Comparison of ENCODE assay signal across 35 cellular contexts in genomic region chr2:2501454-2502108, GRCh38.
"Had no signal": no experiment of that assay in that cellular context is flagged by ENCODE, and none has a peak within 500 bp of the region (broad histone marks: within the 10 kb centered on the region; RNA-seq: fewer than 3 reads in every experiment).

No MANE protein-coding gene starts in this region.

- H3K27ac ChIP-seq: adrenal gland, body of pancreas, breast epithelium, coronary artery, foreskin keratinocyte, gastrocnemius medialis had no signal

- H3K27me3 ChIP-seq: adrenal gland, body of pancreas, breast epithelium, dorsolateral prefrontal cortex, foreskin keratinocyte, gastrocnemius medialis had no signal

- H3K27ac Mint-ChIP-seq: activated CD4-positive, alpha-beta memory T cell treated with anti-CD3 and anti-CD28 coated beads for 36 hours; activated CD4-positive, alpha-beta T cell treated with anti-CD3 and anti-CD28 coated beads for 36 hours; activated CD4-positive, alpha-beta T cell treated with anti-CD3 and anti-CD28 coated beads, Interleukin-2, amount 10 ng/mL, durations not matched to agents 24 days and 14 days; activated CD8-positive, alpha-beta memory T cell treated with anti-CD3 and anti-CD28 coated beads, Interleukin-2, amount 10 ng/mL, durations not matched to agents 7 days and 5 days; activated CD8-positive, alpha-beta T cell treated with anti-CD3 and anti-CD28 coated beads, Interleukin-2, amount 10 ng/mL, durations not matched to agents 7 days and 5 days; activated naive CD4-positive, alpha-beta T cell treated with anti-CD3 and anti-CD28 coated beads for 36 hours; activated naive CD4-positive, alpha-beta T cell treated with anti-CD3 and anti-CD28 coated beads, Interleukin-2, amount 50 U/mL, for 24 hours; activated naive CD8-positive, alpha-beta T cell treated with anti-CD3 and anti-CD28 coated beads for 36 hours; activated naive CD8-positive, alpha-beta T cell treated with anti-CD3 and anti-CD28 coated beads, Interleukin-2, amount 50 U/mL, for 24 hours; activated T-helper 1 cell treated with anti-CD3 and anti-CD28 coated beads, Interleukin-12 subunit alpha, Interleukin-12 subunit beta, Interleukin-2, Interleukin-4 antibody, amounts not matched to agents 30 ng/mL and 10 ng/mL and 1 ng/mL, durations not matched to agents 14 hours and 24 hours and 36 hours; activated T-helper 2 cell treated with anti-CD3 and anti-CD28 coated beads, Interferon-gamma antibody, Interleukin-2, Interleukin-4, amounts not matched to agents 10 μg/mL and 5 μg/mL and 100 μg/mL, durations not matched to agents 14 hours and 24 hours and 36 hours; dendritic cell treated with granulocyte-macrophage colony-stimulating factor and Interleukin-4, amounts not matched to agents 40 ng/mL and 50 ng/mL, for 4 days; endodermal cell; T-helper 17 cell; T-helper 2 cell treated with Interferon-gamma antibody and Interleukin-4, amounts not matched to agents 5 μg/mL and 100 μg/mL, for 36 hours had no signal

- H3K9me3 ChIP-seq: adrenal gland, body of pancreas, gastrocnemius medialis had no signal

- H3K4me1 Mint-ChIP-seq: activated CD4-positive, alpha-beta T cell treated with anti-CD3 and anti-CD28 coated beads for 36 hours; activated CD4-positive, alpha-beta T cell treated with anti-CD3 and anti-CD28 coated beads, Interleukin-2, amount 10 ng/mL, durations not matched to agents 24 days and 14 days; activated CD8-positive, alpha-beta memory T cell treated with anti-CD3 and anti-CD28 coated beads, Interleukin-2, amount 10 ng/mL, durations not matched to agents 7 days and 5 days; activated naive CD4-positive, alpha-beta T cell treated with anti-CD3 and anti-CD28 coated beads, Interleukin-2, amount 50 U/mL, for 24 hours; activated naive CD8-positive, alpha-beta T cell treated with anti-CD3 and anti-CD28 coated beads for 36 hours; activated naive CD8-positive, alpha-beta T cell treated with anti-CD3 and anti-CD28 coated beads, Interleukin-2, amount 50 U/mL, for 24 hours; central memory CD8-positive, alpha-beta T cell; endodermal cell; T-helper 17 cell had no signal

- H3K4me1 ChIP-seq: adrenal gland, body of pancreas, breast epithelium, foreskin keratinocyte, gastrocnemius medialis had no signal

- H3K4me3 Mint-ChIP-seq: activated CD4-positive, alpha-beta memory T cell treated with anti-CD3 and anti-CD28 coated beads for 36 hours; activated CD4-positive, alpha-beta T cell treated with anti-CD3 and anti-CD28 coated beads for 36 hours; activated CD4-positive, alpha-beta T cell treated with anti-CD3 and anti-CD28 coated beads, Interleukin-2, amount 10 ng/mL, durations not matched to agents 24 days and 14 days; activated CD8-positive, alpha-beta memory T cell treated with anti-CD3 and anti-CD28 coated beads, Interleukin-2, amount 10 ng/mL, durations not matched to agents 7 days and 5 days; activated CD8-positive, alpha-beta T cell treated with anti-CD3 and anti-CD28 coated beads, Interleukin-2, amount 10 ng/mL, durations not matched to agents 7 days and 5 days; activated naive CD4-positive, alpha-beta T cell treated with anti-CD3 and anti-CD28 coated beads for 36 hours; activated naive CD4-positive, alpha-beta T cell treated with anti-CD3 and anti-CD28 coated beads, Interleukin-2, amount 50 U/mL, for 24 hours; activated naive CD8-positive, alpha-beta T cell treated with anti-CD3 and anti-CD28 coated beads for 36 hours; activated naive CD8-positive, alpha-beta T cell treated with anti-CD3 and anti-CD28 coated beads, Interleukin-2, amount 50 U/mL, for 24 hours; activated T-helper 1 cell treated with anti-CD3 and anti-CD28 coated beads, Interleukin-12 subunit alpha, Interleukin-12 subunit beta, Interleukin-2, Interleukin-4 antibody, amounts not matched to agents 30 ng/mL and 10 ng/mL and 1 ng/mL, durations not matched to agents 14 hours and 24 hours and 36 hours; central memory CD8-positive, alpha-beta T cell; dendritic cell treated with granulocyte-macrophage colony-stimulating factor and Interleukin-4, amounts not matched to agents 40 ng/mL and 50 ng/mL, for 4 days; endodermal cell; T-helper 17 cell; T-helper 2 cell treated with Interferon-gamma antibody and Interleukin-4, amounts not matched to agents 5 μg/mL and 100 μg/mL, for 36 hours had no signal

- H3K9me3 Mint-ChIP-seq: activated CD4-positive, alpha-beta memory T cell treated with anti-CD3 and anti-CD28 coated beads for 36 hours; activated CD4-positive, alpha-beta T cell treated with anti-CD3 and anti-CD28 coated beads, Interleukin-2, amount 10 ng/mL, durations not matched to agents 24 days and 14 days; activated naive CD4-positive, alpha-beta T cell treated with anti-CD3 and anti-CD28 coated beads for 36 hours; activated naive CD4-positive, alpha-beta T cell treated with anti-CD3 and anti-CD28 coated beads, Interleukin-2, amount 50 U/mL, for 24 hours; activated naive CD8-positive, alpha-beta T cell treated with anti-CD3 and anti-CD28 coated beads for 36 hours; activated naive CD8-positive, alpha-beta T cell treated with anti-CD3 and anti-CD28 coated beads, Interleukin-2, amount 50 U/mL, for 24 hours; activated T-helper 1 cell treated with anti-CD3 and anti-CD28 coated beads, Interleukin-12 subunit alpha, Interleukin-12 subunit beta, Interleukin-2, Interleukin-4 antibody, amounts not matched to agents 30 ng/mL and 10 ng/mL and 1 ng/mL, durations not matched to agents 14 hours and 24 hours and 36 hours; activated T-helper 2 cell treated with anti-CD3 and anti-CD28 coated beads, Interferon-gamma antibody, Interleukin-2, Interleukin-4, amounts not matched to agents 10 μg/mL and 5 μg/mL and 100 μg/mL, durations not matched to agents 14 hours and 24 hours and 36 hours; central memory CD8-positive, alpha-beta T cell; T-helper 2 cell treated with Interferon-gamma antibody and Interleukin-4, amounts not matched to agents 5 μg/mL and 100 μg/mL, for 36 hours had no signal

- H3K36me3 ChIP-seq: adrenal gland, breast epithelium, gastrocnemius medialis had no signal

- H3K36me3 Mint-ChIP-seq: activated CD4-positive, alpha-beta memory T cell treated with anti-CD3 and anti-CD28 coated beads for 36 hours; activated CD8-positive, alpha-beta memory T cell treated with anti-CD3 and anti-CD28 coated beads, Interleukin-2, amount 10 ng/mL, durations not matched to agents 7 days and 5 days; activated naive CD4-positive, alpha-beta T cell treated with anti-CD3 and anti-CD28 coated beads, Interleukin-2, amount 50 U/mL, for 24 hours; activated naive CD8-positive, alpha-beta T cell treated with anti-CD3 and anti-CD28 coated beads for 36 hours had no signal

- H3K27me3 Mint-ChIP-seq: activated CD4-positive, alpha-beta T cell treated with anti-CD3 and anti-CD28 coated beads for 36 hours; activated CD4-positive, alpha-beta T cell treated with anti-CD3 and anti-CD28 coated beads, Interleukin-2, amount 10 ng/mL, durations not matched to agents 24 days and 14 days; activated CD8-positive, alpha-beta memory T cell treated with anti-CD3 and anti-CD28 coated beads, Interleukin-2, amount 10 ng/mL, durations not matched to agents 7 days and 5 days; activated naive CD8-positive, alpha-beta T cell treated with anti-CD3 and anti-CD28 coated beads, Interleukin-2, amount 50 U/mL, for 24 hours; dendritic cell treated with granulocyte-macrophage colony-stimulating factor and Interleukin-4, amounts not matched to agents 40 ng/mL and 50 ng/mL, for 4 days had no signal

- H3K4me3 ChIP-seq: adrenal gland, body of pancreas, breast epithelium, coronary artery, dorsolateral prefrontal cortex, gastrocnemius medialis had no signal

- DNase-seq: activated CD4-positive, alpha-beta memory T cell treated with anti-CD3 and anti-CD28 coated beads for 36 hours; activated CD4-positive, alpha-beta T cell treated with anti-CD3 and anti-CD28 coated beads for 36 hours; activated CD4-positive, alpha-beta T cell treated with anti-CD3 and anti-CD28 coated beads, Interleukin-2, amount 10 ng/mL, durations not matched to agents 24 days and 14 days; activated CD4-positive, CD25-positive, alpha-beta regulatory T cell; activated CD4-positive, CD25-positive, alpha-beta regulatory T cell treated with anti-CD3 and anti-CD28 coated beads, Interleukin-2, amount 50 U/mL, for 72 hours; activated CD8-positive, alpha-beta memory T cell treated with anti-CD3 and anti-CD28 coated beads, Interleukin-2, amount 10 ng/mL, durations not matched to agents 7 days and 5 days; activated CD8-positive, alpha-beta memory T cell treated with anti-CD3 and anti-CD28 coated beads, Interleukin-2, amount 50 U/mL, for 4 hours; activated CD8-positive, alpha-beta T cell treated with anti-CD3 and anti-CD28 coated beads, Interleukin-2, amount 10 ng/mL, durations not matched to agents 7 days and 5 days; activated effector memory CD4-positive, alpha-beta T cell treated with anti-CD3 and anti-CD28 coated beads, Interleukin-2, amount 50 U/mL, for 16 hours; activated naive CD4-positive, alpha-beta T cell treated with anti-CD3 and anti-CD28 coated beads for 36 hours; activated naive CD8-positive, alpha-beta T cell treated with anti-CD3 and anti-CD28 coated beads for 36 hours; activated naive CD8-positive, alpha-beta T cell treated with anti-CD3 and anti-CD28 coated beads, Interleukin-2, amount 50 U/mL, for 24 hours; activated T-cell treated with anti-CD3 and anti-CD28 coated beads, Interleukin-2, amount 50 U/mL, for 1 hour; activated T-cell treated with anti-CD3 and anti-CD28 coated beads, Interleukin-2, amount 50 U/mL, for 48 hours; amygdala; aorta; body of pancreas; dorsolateral prefrontal cortex; effector memory CD4-positive, alpha-beta T cell; endodermal cell; gastrocnemius medialis; glutamatergic neuron; T-helper 1 cell; T-helper 17 cell; T1000 had no signal
